21 cellular contexts compared by ENCODE assay signal in genomic region chr10:35797187-35797586, GRCh38.
"Had no signal": no experiment of that assay in that cellular context is flagged by ENCODE, and none has a peak within 500 bp of the region (broad histone marks: within the 10 kb centered on the region; RNA-seq: fewer than 3 reads in every experiment).

No MANE protein-coding gene starts in this region.

- H3K9me3 Mint-ChIP-seq: activated CD4-positive, alpha-beta T cell treated with anti-CD3 and anti-CD28 coated beads, Interleukin-2, amount 10 ng/mL, durations not matched to agents 24 days and 14 days; activated CD8-positive, alpha-beta T cell treated with anti-CD3 and anti-CD28 coated beads for 36 hours; activated naive CD4-positive, alpha-beta T cell treated with anti-CD3 and anti-CD28 coated beads, Interleukin-2, amount 50 U/mL, for 24 hours; natural killer cell treated with Interleukin-12 subunit alpha and Interleukin-12 subunit beta and Interleukin-15 and Interleukin-18, amount 100 ng/mL, for 72 hours had no signal

- H3K27me3 ChIP-seq: thyroid gland had no signal

- H3K4me3 Mint-ChIP-seq: activated CD4-positive, alpha-beta T cell treated with anti-CD3 and anti-CD28 coated beads, Interleukin-2, amount 10 ng/mL, durations not matched to agents 24 days and 14 days; activated CD8-positive, alpha-beta T cell treated with anti-CD3 and anti-CD28 coated beads for 36 hours; activated naive CD4-positive, alpha-beta T cell treated with anti-CD3 and anti-CD28 coated beads, Interleukin-2, amount 50 U/mL, for 24 hours; mesothelial cell of epicardium; natural killer cell treated with Interleukin-12 subunit alpha and Interleukin-12 subunit beta and Interleukin-15 and Interleukin-18, amount 100 ng/mL, for 72 hours had no signal

- H3K36me3 ChIP-seq: left ventricle myocardium inferior, thyroid gland had no signal

- H2AFZ ChIP-seq: parathyroid adenoma had no signal

- H3K4me3 ChIP-seq: left ventricle myocardium inferior, thyroid gland had no signal

- H3K27me3 Mint-ChIP-seq: activated CD4-positive, alpha-beta T cell treated with anti-CD3 and anti-CD28 coated beads, Interleukin-2, amount 10 ng/mL, durations not matched to agents 24 days and 14 days; activated CD8-positive, alpha-beta T cell treated with anti-CD3 and anti-CD28 coated beads for 36 hours; natural killer cell treated with Interleukin-12 subunit alpha and Interleukin-12 subunit beta and Interleukin-15 and Interleukin-18, amount 100 ng/mL, for 72 hours had no signal

- H3K4me1 ChIP-seq: left ventricle myocardium inferior, parathyroid adenoma, thyroid gland had no signal

- ATAC-seq: activated CD8-positive, alpha-beta T cell treated with anti-CD3 and anti-CD28 coated beads for 36 hours; natural killer cell treated with Interleukin-12 subunit alpha and Interleukin-12 subunit beta and Interleukin-15 and Interleukin-18, amount 100 ng/mL, for 72 hours; right cardiac atrium; stimulated activated naive CD8-positive, alpha-beta T cell treated with anti-CD3 and anti-CD28 coated beads, Interleukin-15, Interleukin-2, amounts not matched to agents 100 U/mL and 50 U/mL, for 24 hours had no signal

- H3K79me2 ChIP-seq: parathyroid adenoma had no signal

- H3K27ac Mint-ChIP-seq: activated CD4-positive, alpha-beta T cell treated with anti-CD3 and anti-CD28 coated beads, Interleukin-2, amount 10 ng/mL, durations not matched to agents 24 days and 14 days; activated CD8-positive, alpha-beta T cell treated with anti-CD3 and anti-CD28 coated beads for 36 hours; activated naive CD4-positive, alpha-beta T cell treated with anti-CD3 and anti-CD28 coated beads, Interleukin-2, amount 50 U/mL, for 24 hours; mesothelial cell of epicardium; natural killer cell treated with Interleukin-12 subunit alpha and Interleukin-12 subunit beta and Interleukin-15 and Interleukin-18, amount 100 ng/mL, for 72 hours had no signal

- H3K36me3 Mint-ChIP-seq: activated naive CD4-positive, alpha-beta T cell treated with anti-CD3 and anti-CD28 coated beads, Interleukin-2, amount 50 U/mL, for 24 hours; mesothelial cell of epicardium; natural killer cell treated with Interleukin-12 subunit alpha and Interleukin-12 subunit beta and Interleukin-15 and Interleukin-18, amount 100 ng/mL, for 72 hours had no signal

- H3K27ac ChIP-seq: epithelial cell of prostate, left ventricle myocardium inferior, parathyroid adenoma, thyroid gland had no signal

- DNase-seq: activated CD4-positive, alpha-beta T cell treated with anti-CD3 and anti-CD28 coated beads, Interleukin-2, amount 10 ng/mL, durations not matched to agents 24 days and 14 days; activated CD8-positive, alpha-beta T cell treated with anti-CD3 and anti-CD28 coated beads for 36 hours; activated gamma-delta T cell treated with Interleukin-2 at 50 U/mL for 16 hours; anterior cingulate cortex; cerebellar nuclear complex; glutamatergic neuron; hippocampal formation; kidney glomerular epithelial cell; left ventricle myocardium inferior; mammary epithelial cell; right cardiac atrium; stimulated activated CD4-positive, alpha-beta T cell treated with anti-CD3 and anti-CD28 coated beads, Interleukin-12 subunit alpha, Interleukin-12 subunit beta, amount 100 ng/mL, for 4 hours; stimulated activated CD4-positive, alpha-beta T cell treated with anti-CD3 and anti-CD28 coated beads, Interleukin-4, amount 100 ng/mL, for 4 hours; stimulated activated naive CD8-positive, alpha-beta T cell treated with anti-CD3 and anti-CD28 coated beads, Interleukin-15, Interleukin-2, amounts not matched to agents 100 U/mL and 50 U/mL, for 24 hours; substantia nigra; thyroid gland had no signal

- H3K4me1 Mint-ChIP-seq: activated CD4-positive, alpha-beta T cell treated with anti-CD3 and anti-CD28 coated beads, Interleukin-2, amount 10 ng/mL, durations not matched to agents 24 days and 14 days; activated naive CD4-positive, alpha-beta T cell treated with anti-CD3 and anti-CD28 coated beads, Interleukin-2, amount 50 U/mL, for 24 hours; mesothelial cell of epicardium had no signal
